Comparison of ENCODE assay signal across 16 cellular contexts in genomic region chr16:296806-297510, GRCh38. TPM values are rescaled to one million over a fixed set of nuclear protein-coding genes. Genes with fewer than 3 reads are reported as not detected.
DNase-seq lines count a peak whose midpoint lies in the region; ATAC-seq, FAIRE-seq and TF ChIP-seq lines count a peak whose summit lies in the region.
"Had no signal": no experiment of that assay in that cellular context is flagged by ENCODE, and none has a peak within 500 bp of the region (broad histone marks: within the 10 kb centered on the region; RNA-seq: fewer than 3 reads in every experiment).

No MANE protein-coding gene starts in this region.

- no peak overlapping the region for H2BK12ac ChIP-seq in H1 (ENCODE audit: low read depth, low read length)

- H4K20me1 ChIP-seq in BLaER1 treated with 17β-estradiol and CSF1 and Interleukin-3, amounts not matched to agents 10 nM and 100 nM: peaks cover 3 to 79% (median 39%) of the 10 kb centered on the region in 11 experiments; a peak in 19 of 22 replicates
- peaks cover 0 to 2% of the 10 kb centered on the region in 2 experiments for H4K20me1 ChIP-seq in H1 (replicated peaks in 1 of 2; ENCODE audit: control insufficient read depth in 1 of 2, insufficient read depth in 2 of 2, low read length in 2 of 2)

- TF ChIP-seq CTCF in RWPE2 (IDR thresholded peaks at IDR 0.05; ENCODE audit: poor library complexity, severe bottlenecking) (no peak), H1 (IDR thresholded peaks at IDR 0.05; ENCODE audit: control extremely low read depth in 1 of 3, insufficient read depth in 1 of 3, low read depth in 1 of 3, low read length in 3 of 3) (no peak)

- no peak for TF ChIP-seq EP300 in H1 (IDR thresholded peaks at IDR 0.05; ENCODE audit: borderline replicate concordance in 1 of 2, low read depth in 2 of 2, low read length in 2 of 2)

- FAIRE-seq in H1 (lab: Jason Lieb, UNC): no peak
- FAIRE-seq: A204.1, GM12878, GM18507 had no signal

- H4K91ac ChIP-seq in H1 (replicated peaks; ENCODE audit: insufficient read length, low read length): no peak overlapping the region

- H3K9ac ChIP-seq in BLaER1 treated with 17β-estradiol and CSF1 and Interleukin-3, amounts not matched to agents 10 nM and 100 nM: peak overlapping the region in 7 of 11 experiments; percentile 5 to 57 (median 28); a peak in 8 of 22 replicates
- no peak overlapping the region for H3K9ac ChIP-seq in H1 (replicated peaks in 1 of 4; ENCODE audit: extremely low read depth in 1 of 4, low read depth in 3 of 4, low read length in 3 of 4)
- H3K9ac ChIP-seq: GM23248 had no signal

- no peak overlapping the region for H3K23ac ChIP-seq in H1 (ENCODE audit: insufficient read length)

- H2BK15ac ChIP-seq in H1 (ENCODE audit: low read length): no peak overlapping the region

- H4K8ac ChIP-seq in H1 (ENCODE audit: extremely low read depth, insufficient read depth, low read length): peak overlapping the region; percentile 35; the same call in 1 of the 2 replicates

- CTCF ChIA-PET in H1 (lab: Charles Lee; ENCODE audit: partially characterized antibody): interaction anchor here (0.6 to 1.0 kb wide), 2 partner anchors 10 to 231 kb away, joined by 3 read pairs; no protein-coding TSS in a partner anchor

- peak overlapping the region in 9 of 11 experiments; percentile 33 to 87 (median 78); a peak in 17 of 22 replicates for H3K4me2 ChIP-seq in BLaER1 treated with 17β-estradiol and CSF1 and Interleukin-3, amounts not matched to agents 10 nM and 100 nM
- no peak overlapping the region for H3K4me2 ChIP-seq in H1 (ENCODE audit: insufficient read depth in 1 of 2, low read depth in 2 of 2, low read length in 2 of 2)

- H3K27me3 ChIP-seq in BLaER1 treated with 17β-estradiol and CSF1 and Interleukin-3, amounts not matched to agents 10 nM and 100 nM: no peaks in the 10 kb centered on the region
- H3K27me3 ChIP-seq in RWPE2 (ENCODE audit: insufficient read depth, poor library complexity, severe bottlenecking) (no peaks in the 10 kb centered on the region), H1 (replicated peaks in 1 of 4; ENCODE audit: control insufficient read depth in 3 of 4, extremely low read depth in 1 of 4, insufficient read depth in 3 of 4, low read length in 3 of 4) (no peaks in the 10 kb centered on the region)
- H3K27me3 ChIP-seq: BE2C had no signal

- peaks cover 46 to 95% (median 74%) of the 10 kb centered on the region in 11 experiments for H3K36me3 ChIP-seq in BLaER1 treated with 17β-estradiol and CSF1 and Interleukin-3, amounts not matched to agents 10 nM and 100 nM
- H3K36me3 ChIP-seq in RWPE2 (ENCODE audit: low read depth) (peaks cover 22% of the 10 kb centered on the region), H1 (ENCODE audit: control insufficient read depth in 2 of 4, insufficient read depth in 4 of 4, low read length in 3 of 4) (peaks cover 0 to 18% (median 2%) of the 10 kb centered on the region in 4 experiments; a peak in 4 of 8 replicates)
- H3K36me3 ChIP-seq: BE2C had no signal

- no peak overlapping the region for H2BK20ac ChIP-seq in H1 (ENCODE audit: low read length)

- H2AFZ ChIP-seq in H1 (ENCODE audit: low read length): no peak overlapping the region
- H2AFZ ChIP-seq: GM23248 had no signal

- no peak overlapping the region for H2BK120ac ChIP-seq in H1 (replicated peaks; ENCODE audit: low read depth, low read length)

- H3K4me1 ChIP-seq in BLaER1 treated with 17β-estradiol and CSF1 and Interleukin-3, amounts not matched to agents 10 nM and 100 nM: peaks cover 0 to 27% (median 24%) of the 10 kb centered on the region in 10 experiments; a peak in 16 of 20 replicates
- H3K4me1 ChIP-seq in RWPE2 (ENCODE audit: insufficient read depth, poor library complexity, severe bottlenecking) (no peaks in the 10 kb centered on the region), H1 (replicated peaks in 1 of 4; ENCODE audit: control insufficient read depth in 3 of 4, insufficient read depth in 4 of 4, low read length in 3 of 4) (no peaks in the 10 kb centered on the region)
- H3K4me1 ChIP-seq: BE2C had no signal

- H3K4me3 ChIP-seq in BLaER1 treated with 17β-estradiol and CSF1 and Interleukin-3, amounts not matched to agents 10 nM and 100 nM: no peak overlapping the region
- H3K4me3 ChIP-seq in RWPE2 (ENCODE audit: severe bottlenecking): no peak overlapping the region
- H3K4me3 ChIP-seq in H1 (ENCODE audit: extremely low read depth in 1 of 4, insufficient read depth in 2 of 4, low read depth in 3 of 4, low read length in 4 of 4): no peak overlapping the region
- H3K4me3 ChIP-seq: GM12878, GM23248 had no signal

- no peaks in the 10 kb centered on the region for H3K79me2 ChIP-seq in H1 (ENCODE audit: control insufficient read depth in 1 of 2, insufficient read depth in 2 of 2, low read length in 2 of 2)

- H2BK5ac ChIP-seq in H1 (ENCODE audit: low read depth, low read length): no peak overlapping the region

- WGBS in H1 (ENCODE audit: extremely low coverage in 1 of 2, insufficient coverage in 1 of 2, insufficient read length in 1 of 2, insufficient replicate concordance in 2 of 2, low coverage in 1 of 2, low lambda C conversion rate in 2 of 2, missing lambda C conversion rate in 1 of 2), 2 experiments: 93% methylated on average over 23 of the region's 37 CpGs; no CpG with 5 or more reads in 1 of the 2 experiments

- no peak overlapping the region for H4K5ac ChIP-seq in H1 (ENCODE audit: insufficient read length, low read depth, low read length)

- TF ChIP-seq POLR2A in H1 (IDR thresholded peaks at IDR 0.05; ENCODE audit: control extremely low read depth in 1 of 2, low read depth in 2 of 2, low read length in 2 of 2): no peak

- ATAC-seq in RWPE2 (ENCODE audit: low read depth): no peak
- no peak for ATAC-seq in HG03342 (IDR thresholded peaks at IDR 0.05; ENCODE audit: unreplicated experiment)
- ATAC-seq: GM12878 had no signal

- no peak overlapping the region for H2AK5ac ChIP-seq in H1 (ENCODE audit: low read depth, low read length)

- H3K9me3 ChIP-seq in BLaER1 treated with 17β-estradiol and CSF1 and Interleukin-3, amounts not matched to agents 10 nM and 100 nM (replicated peaks in 1 of 11): no peaks in the 10 kb centered on the region
- no peaks in the 10 kb centered on the region for H3K9me3 ChIP-seq in RWPE2 (ENCODE audit: severe bottlenecking)
- no peaks in the 10 kb centered on the region for H3K9me3 ChIP-seq in H1 (ENCODE audit: insufficient read depth in 2 of 2, low read depth in 1 of 2, low read length in 1 of 2)
- H3K9me3 ChIP-seq: BE2C had no signal

- no peak overlapping the region for H3K4ac ChIP-seq in H1 (replicated peaks; ENCODE audit: insufficient read length, low read depth, low read length)

- no peak overlapping the region for H3K14ac ChIP-seq in H1 (ENCODE audit: insufficient read length)

- no peak overlapping the region for H3K27ac ChIP-seq in BLaER1 treated with 17β-estradiol and CSF1 and Interleukin-3, amounts not matched to agents 10 nM and 100 nM
- H3K27ac ChIP-seq in RWPE2 (ENCODE audit: poor library complexity, severe bottlenecking) (no peak overlapping the region), H1 (ENCODE audit: low read depth, low read length) (no peak overlapping the region)
- H3K27ac ChIP-seq: GM23248 had no signal

- POLR2A ChIA-PET in H1 (lab: Charles Lee; ENCODE audit: partially characterized antibody): interaction anchor here (1.2 kb wide), 1 partner anchor 33 kb away, joined by 3 read pairs; no protein-coding TSS in a partner anchor

- no peaks in the 10 kb centered on the region for H3K23me2 ChIP-seq in H1 (ENCODE audit: low read depth, low read length)

- DNase-seq in RWPE2 (ENCODE audit: low spot score) (peak; percentile 62), H1 (ENCODE audit: low read depth in 1 of 2, low spot score in 2 of 2) (no peak), amniotic stem cell (lab: John Stamatoyannopoulos, UW) (no peak), DMS 273 treated with DMSO at 0.1 percent for 48 hours (lab: John Stamatoyannopoulos, UW) (no peak), NCI-H774 (lab: John Stamatoyannopoulos, UW) (no peak)
- DNase-seq: BE2C, GM23248, H7 had no signal

- H3K18ac ChIP-seq in H1 (ENCODE audit: extremely low read depth, low read length): no peak overlapping the region

- H3K56ac ChIP-seq in H1 (replicated peaks; ENCODE audit: insufficient read length, low read depth, low read length): no peak overlapping the region

- no peaks in the 10 kb centered on the region for H3K79me1 ChIP-seq in H1 (ENCODE audit: low read depth, low read length)

- TF ChIP-seq RAD21 in H1 (IDR thresholded peaks at IDR 0.05 in 1 of 2, conservative IDR thresholded peaks at IDR 0.05 in 1 of 2; ENCODE audit: low read depth in 2 of 2, low read length in 2 of 2): no peak

RNA-seq across cellular contexts. Expression of gene PDIA2, which starts 14.0 kb away (rescaled TPM):
- 0.34 and 1.3 TPM in 2 replicates for total RNA-seq in H1 (2021; fragmentation: NEBNext Ultra II Directional; extraction: Animal tissue kit (Norgen Biotek cat#: 25700))
- polyA plus RNA-seq in H1 (2011; rRNA removed): 0.50 and 1.1 TPM in 2 replicates
- polyA plus RNA-seq in H1 (2011; cell fraction: cytosol; rRNA removed): 1.4 TPM
- 8.9 TPM for polyA plus RNA-seq in H1 (2011; cell fraction: nucleus; rRNA removed)
- 0.90 to 2.2 TPM (median 1.5 TPM) in 4 replicates for polyA plus RNA-seq in H1 (2012, experiment 1 of 2)
- polyA plus RNA-seq in H1 (2012, experiment 2 of 2): 2.0 TPM
- polyA plus RNA-seq in H1 (2013, experiment 1 of 2): 0.47 TPM
- 0.75 TPM for polyA plus RNA-seq in H1 (2013, experiment 2 of 2)
- 0.13 TPM in 1 of 2 replicates, not detected in the other for polyA minus RNA-seq in H1 (2011; rRNA and poly(A)+ RNA removed)
- polyA minus RNA-seq in H1 (2011; cell fraction: cytosol; rRNA and poly(A)+ RNA removed): not detected
- 1.00 TPM for polyA minus RNA-seq in H1 (2011; cell fraction: nucleus; rRNA and poly(A)+ RNA removed)
- total RNA-seq: GM23248 had no signal
- polyA plus RNA-seq: GM23248 had no signal

RNA-seq across cellular contexts. Expression of gene ARHGDIG, which starts 16.6 kb away (rescaled TPM):
- total RNA-seq in H1 (2021; fragmentation: NEBNext Ultra II Directional; extraction: Animal tissue kit (Norgen Biotek cat#: 25700)): 1.2 and 2.8 TPM in 2 replicates
- polyA plus RNA-seq in H1 (2011; rRNA removed): 2.9 and 4.5 TPM in 2 replicates
- polyA plus RNA-seq in H1 (2011; cell fraction: cytosol; rRNA removed): 2.4 TPM
- polyA plus RNA-seq in H1 (2011; cell fraction: nucleus; rRNA removed): 10.9 TPM
- 1.3 to 3.2 TPM (median 2.4 TPM) in 4 replicates for polyA plus RNA-seq in H1 (2012, experiment 1 of 2)
- polyA plus RNA-seq in H1 (2012, experiment 2 of 2): 1.3 TPM
- polyA plus RNA-seq in H1 (2013, experiment 1 of 2): 0.85 TPM
- polyA plus RNA-seq in H1 (2013, experiment 2 of 2): 1.2 TPM
- polyA minus RNA-seq in H1 (2011; rRNA and poly(A)+ RNA removed): 0.44 and 1.0 TPM in 2 replicates
- polyA minus RNA-seq in H1 (2011; cell fraction: cytosol; rRNA and poly(A)+ RNA removed): not detected
- 2.0 TPM for polyA minus RNA-seq in H1 (2011; cell fraction: nucleus; rRNA and poly(A)+ RNA removed)
- total RNA-seq: Daoy, GM12878, HT1080 had no signal
- polyA plus RNA-seq: AG04450, GM12878 had no signal

RNA-seq across cellular contexts. Expression of gene RGS11, which starts 21.2 kb away (rescaled TPM):
- 0.84 and 1.1 TPM in 2 replicates for total RNA-seq in H1 (2021; fragmentation: NEBNext Ultra II Directional; extraction: Animal tissue kit (Norgen Biotek cat#: 25700))
- 1.2 and 2.0 TPM in 2 replicates for polyA plus RNA-seq in H1 (2011; rRNA removed)
- polyA plus RNA-seq in H1 (2011; cell fraction: cytosol; rRNA removed): 1.2 TPM
- 10.5 TPM for polyA plus RNA-seq in H1 (2011; cell fraction: nucleus; rRNA removed)
- 1.0 to 2.7 TPM (median 1.8 TPM) in 4 replicates for polyA plus RNA-seq in H1 (2012, experiment 1 of 2)
- 0.59 TPM for polyA plus RNA-seq in H1 (2012, experiment 2 of 2)
- polyA plus RNA-seq in H1 (2013, experiment 1 of 2): 0.87 TPM
- 1.0 TPM for polyA plus RNA-seq in H1 (2013, experiment 2 of 2)
- polyA minus RNA-seq in H1 (2011; rRNA and poly(A)+ RNA removed): 0.19 and 0.49 TPM in 2 replicates
- not detected for polyA minus RNA-seq in H1 (2011; cell fraction: cytosol; rRNA and poly(A)+ RNA removed)
- polyA minus RNA-seq in H1 (2011; cell fraction: nucleus; rRNA and poly(A)+ RNA removed): 1.8 TPM
- total RNA-seq: GM12878, HT1080 had no signal

RNA-seq across cellular contexts. Expression of gene AXIN1, which starts 55.6 kb away (rescaled TPM):
- 41.9 and 43.2 TPM in 2 replicates for total RNA-seq in H1 (2021; fragmentation: NEBNext Ultra II Directional; extraction: Animal tissue kit (Norgen Biotek cat#: 25700))
- polyA plus RNA-seq in H1 (2011; rRNA removed): 12.5 and 26.7 TPM in 2 replicates
- 29.7 TPM for polyA plus RNA-seq in H1 (2011; cell fraction: cytosol; rRNA removed)
- 30.5 TPM for polyA plus RNA-seq in H1 (2011; cell fraction: nucleus; rRNA removed)
- polyA plus RNA-seq in H1 (2012, experiment 1 of 2): 21.0 to 35.0 TPM (median 34.0 TPM) in 4 replicates
- 23.6 TPM for polyA plus RNA-seq in H1 (2012, experiment 2 of 2)
- polyA plus RNA-seq in H1 (2013, experiment 1 of 2): 20.5 TPM
- polyA plus RNA-seq in H1 (2013, experiment 2 of 2): 21.4 TPM
- 7.3 and 10.3 TPM in 2 replicates for polyA minus RNA-seq in H1 (2011; rRNA and poly(A)+ RNA removed)
- 28.0 TPM for polyA minus RNA-seq in H1 (2011; cell fraction: cytosol; rRNA and poly(A)+ RNA removed)
- polyA minus RNA-seq in H1 (2011; cell fraction: nucleus; rRNA and poly(A)+ RNA removed): 12.3 TPM

Comparison
In these comparisons a context has a peak if more than half of its experiments do, and no peak if none do; other contexts are left out.
1. H3K4me2 ChIP-seq: peak in BLaER1 treated with 17β-estradiol and CSF1 and Interleukin-3, amounts not matched to agents 10 nM and 100 nM (9 of 11); none in H1 (0 of 2).
2. H3K9ac ChIP-seq: peak in BLaER1 treated with 17β-estradiol and CSF1 and Interleukin-3, amounts not matched to agents 10 nM and 100 nM (7 of 11); none in H1 (0 of 4).